Comparison of ENCODE assay signal across 8 cellular contexts in the genomic region with DNA sequence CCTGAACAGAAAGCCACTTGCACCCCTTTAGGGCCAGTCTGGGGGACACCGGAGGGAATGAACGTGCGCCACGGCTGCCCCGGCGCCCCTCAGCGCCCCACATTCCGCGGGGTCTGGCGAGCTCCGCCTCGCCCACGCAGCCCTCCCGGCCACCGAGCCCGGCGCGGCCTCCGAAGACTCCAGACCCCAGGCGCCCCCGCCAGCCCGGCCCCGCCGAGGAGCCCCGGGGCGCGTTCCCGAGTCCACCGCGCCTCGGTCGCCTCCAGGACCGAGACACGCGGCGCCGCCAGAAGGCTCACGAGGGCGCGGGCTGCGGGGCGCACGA. TPM values are rescaled to one million over a fixed set of nuclear protein-coding genes. Genes with fewer than 3 reads are reported as not detected.
DNase-seq lines count a peak whose midpoint lies in the region; ATAC-seq and TF ChIP-seq lines count a peak whose summit lies in the region.

No MANE protein-coding gene starts in this region.

- 1 to 3% methylated on average over 37 to 41 of the region's 43 CpGs for WGBS in mesodermal cell (ENCODE audit: insufficient coverage in 2 of 2), 2 experiments

- DNase-seq in NCI-H748 (lab: John Stamatoyannopoulos, UW; ENCODE audit: unreplicated experiment), result peak; percentile 22
- no peak for DNase-seq in NCI-H748 treated with DMSO at 0.1 percent for 48 hours (lab: John Stamatoyannopoulos, UW)
- DNase-seq in MCF 10A (ENCODE audit: unreplicated experiment), result no peak
- DNase-seq in stimulated activated CD4-positive, alpha-beta T cell treated with anti-CD3 and anti-CD28 coated beads, Interleukin-4, amount 100 ng/mL, for 24 hours, result no peak
- no peak for DNase-seq in HT-29 (ENCODE audit: low spot score)
- DNase-seq in islet precursor cell, result no peak

- peak overlapping the region; percentile 72 for H3K4me3 Mint-ChIP-seq in MCF 10A (ENCODE audit: unreplicated experiment)

- no TSS peak for BruUV-seq in MCF 10A (replicated peaks; lab: Mats Ljungman, UMichigan)

- peak overlapping the region; percentile 75 for H3K27ac Mint-ChIP-seq in MCF 10A (ENCODE audit: low read depth, unreplicated experiment)

- H3K36me3 Mint-ChIP-seq in MCF 10A (ENCODE audit: insufficient read depth, unreplicated experiment), result peaks cover 16% of the 10 kb centered on the region

- peak overlapping the region; percentile 81 for H3K27ac ChIP-seq in mesodermal cell (ENCODE audit: low read depth, low read length, severe bottlenecking)

- CTCF ChIA-PET in MCF 10A (lab: Yijun Ruan, JAX), result no interaction called here

- peaks cover 18% of the 10 kb centered on the region for H3K4me1 ChIP-seq in mesodermal cell (ENCODE audit: control insufficient read depth, insufficient read depth, low read length, poor library complexity, severe bottlenecking)

- no peak for TF ChIP-seq CTCF in MCF 10A (IDR thresholded peaks at IDR 0.05; ENCODE audit: unreplicated experiment)

- ATAC-seq in HG03354 (IDR thresholded peaks at IDR 0.05; ENCODE audit: poor library complexity, severe bottlenecking, unreplicated experiment), result peak; percentile 21

- no peaks in the 10 kb centered on the region for H3K27me3 Mint-ChIP-seq in MCF 10A (ENCODE audit: insufficient read depth, unreplicated experiment)

- peaks cover 6% of the 10 kb centered on the region for H3K4me1 Mint-ChIP-seq in MCF 10A (ENCODE audit: insufficient read depth, unreplicated experiment)

- peaks cover 7% of the 10 kb centered on the region for H3K9me3 ChIP-seq in mesodermal cell (ENCODE audit: control insufficient read depth, low read length)

- POLR2A ChIA-PET in MCF 10A (lab: Yijun Ruan, JAX), result no interaction called here

- intact Hi-C loops in MCF 10A (cut with micrococcal nuclease), result no loop called here

- peak overlapping the region; percentile 66 for H3K4me3 ChIP-seq in mesodermal cell (ENCODE audit: extremely low read depth, insufficient read depth, low read length, poor library complexity, severe bottlenecking)

- no peaks in the 10 kb centered on the region for H3K9me3 Mint-ChIP-seq in MCF 10A (ENCODE audit: unreplicated experiment)

- H3K36me3 ChIP-seq in mesodermal cell (ENCODE audit: control insufficient read depth, insufficient read depth, low read length), result peaks cover 5% of the 10 kb centered on the region

RNA-seq across cellular contexts. Expression of gene CLCN7, which starts 0.4 kb away (rescaled TPM):
- total RNA-seq in MCF 10A (2022), result 60.0 and 69.5 TPM in 2 replicates
- 46.9 TPM for polyA plus RNA-seq in mesodermal cell (2013, experiment 1 of 2)
- polyA plus RNA-seq in mesodermal cell (2013, experiment 2 of 2), result 34.1 TPM
- 121 and 151 TPM in 2 replicates for total RNA-seq in HT-29 (2014; rRNA removed; shearing (Covaris generic))

RNA-seq across cellular contexts. Expression of gene PTX4, which starts 14.3 kb away (rescaled TPM):
- not detected in 2 replicates for total RNA-seq in MCF 10A (2022)
- not detected for polyA plus RNA-seq in mesodermal cell (2013, experiment 1 of 2)
- not detected for polyA plus RNA-seq in mesodermal cell (2013, experiment 2 of 2)
- 0.15 TPM in 1 of 2 replicates, not detected in the other for total RNA-seq in HT-29 (2014; rRNA removed; shearing (Covaris generic))

RNA-seq across cellular contexts. Expression of gene TELO2, which starts 18.7 kb away (rescaled TPM):
- 27.7 and 31.3 TPM in 2 replicates for total RNA-seq in MCF 10A (2022)
- 34.4 TPM for polyA plus RNA-seq in mesodermal cell (2013, experiment 1 of 2)
- 23.8 TPM for polyA plus RNA-seq in mesodermal cell (2013, experiment 2 of 2)
- 72.4 and 77.3 TPM in 2 replicates for total RNA-seq in HT-29 (2014; rRNA removed; shearing (Covaris generic))

RNA-seq across cellular contexts. Expression of gene CCDC154, which starts 30.1 kb away (rescaled TPM):
- total RNA-seq in MCF 10A (2022), result 0.28 and 1.2 TPM in 2 replicates
- 0.77 TPM for polyA plus RNA-seq in mesodermal cell (2013, experiment 1 of 2)
- 0.81 TPM for polyA plus RNA-seq in mesodermal cell (2013, experiment 2 of 2)
- total RNA-seq in HT-29 (2014; rRNA removed; shearing (Covaris generic)), result not detected in 2 replicates

RNA-seq across cellular contexts. Expression of gene PERCC1, which starts 43.6 kb away (rescaled TPM):
- total RNA-seq in MCF 10A (2022), result not detected in 2 replicates
- not detected for polyA plus RNA-seq in mesodermal cell (2013, experiment 1 of 2)
- polyA plus RNA-seq in mesodermal cell (2013, experiment 2 of 2), result not detected
- total RNA-seq in HT-29 (2014; rRNA removed; shearing (Covaris generic)), result 0.10 TPM in 1 of 2 replicates, not detected in the other
